In the genomic region with DNA sequence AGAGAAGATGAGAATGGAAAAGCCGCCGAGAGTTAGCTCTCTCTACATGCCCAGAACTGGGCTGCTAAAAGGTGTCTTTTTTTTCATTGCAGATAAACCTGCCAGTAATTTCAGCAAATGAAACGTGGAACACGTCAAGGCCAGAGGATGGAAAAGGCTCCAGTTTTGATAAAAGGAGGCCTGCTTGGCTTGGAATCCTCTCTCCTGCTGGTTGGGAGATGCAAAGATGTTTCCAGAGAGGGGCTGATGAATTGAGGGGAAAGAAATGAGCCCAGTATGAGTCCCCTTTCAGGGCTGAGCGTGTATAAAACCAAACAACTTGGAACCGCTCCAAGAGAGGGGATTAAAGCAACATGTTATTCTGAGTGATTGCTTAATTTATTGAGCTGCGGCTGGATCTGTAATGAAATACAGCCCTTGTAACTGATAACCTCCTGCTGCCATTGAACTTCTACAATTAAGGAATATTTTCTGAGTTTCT, we compare ENCODE assay signal across 1 cellular context.
A peak's percentile ranks its signal among the peaks of the same experiment; 100 is the strongest.
TF ChIP-seq lines count a peak whose summit lies in the region.

No MANE protein-coding gene starts in this region.

TF ChIP-seq in liver, 16 proteins besides CTCF, POLR2A, EP300 and RAD21 (continued from another document):
- TF ChIP-seq, protein P1, sequence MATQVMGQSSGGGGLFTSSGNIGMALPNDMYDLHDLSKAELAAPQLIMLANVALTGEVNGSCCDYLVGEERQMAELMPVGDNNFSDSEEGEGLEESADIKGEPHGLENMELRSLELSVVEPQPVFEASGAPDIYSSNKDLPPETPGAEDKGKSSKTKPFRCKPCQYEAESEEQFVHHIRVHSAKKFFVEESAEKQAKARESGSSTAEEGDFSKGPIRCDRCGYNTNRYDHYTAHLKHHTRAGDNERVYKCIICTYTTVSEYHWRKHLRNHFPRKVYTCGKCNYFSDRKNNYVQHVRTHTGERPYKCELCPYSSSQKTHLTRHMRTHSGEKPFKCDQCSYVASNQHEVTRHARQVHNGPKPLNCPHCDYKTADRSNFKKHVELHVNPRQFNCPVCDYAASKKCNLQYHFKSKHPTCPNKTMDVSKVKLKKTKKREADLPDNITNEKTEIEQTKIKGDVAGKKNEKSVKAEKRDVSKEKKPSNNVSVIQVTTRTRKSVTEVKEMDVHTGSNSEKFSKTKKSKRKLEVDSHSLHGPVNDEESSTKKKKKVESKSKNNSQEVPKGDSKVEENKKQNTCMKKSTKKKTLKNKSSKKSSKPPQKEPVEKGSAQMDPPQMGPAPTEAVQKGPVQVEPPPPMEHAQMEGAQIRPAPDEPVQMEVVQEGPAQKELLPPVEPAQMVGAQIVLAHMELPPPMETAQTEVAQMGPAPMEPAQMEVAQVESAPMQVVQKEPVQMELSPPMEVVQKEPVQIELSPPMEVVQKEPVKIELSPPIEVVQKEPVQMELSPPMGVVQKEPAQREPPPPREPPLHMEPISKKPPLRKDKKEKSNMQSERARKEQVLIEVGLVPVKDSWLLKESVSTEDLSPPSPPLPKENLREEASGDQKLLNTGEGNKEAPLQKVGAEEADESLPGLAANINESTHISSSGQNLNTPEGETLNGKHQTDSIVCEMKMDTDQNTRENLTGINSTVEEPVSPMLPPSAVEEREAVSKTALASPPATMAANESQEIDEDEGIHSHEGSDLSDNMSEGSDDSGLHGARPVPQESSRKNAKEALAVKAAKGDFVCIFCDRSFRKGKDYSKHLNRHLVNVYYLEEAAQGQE (IDR thresholded peaks at IDR 0.05), result peak; percentile 28
